ENCODE assay signal across 9 cellular contexts in genomic region chr1:226123212-226123560, GRCh38.
A peak's percentile ranks its signal among the peaks of the same experiment; 100 is the strongest.
DNase-seq lines count a peak whose midpoint lies in the region; ATAC-seq and TF ChIP-seq lines count a peak whose summit lies in the region.
"Had no signal": no experiment of that assay in that cellular context is flagged by ENCODE, and none has a peak within 500 bp of the region (broad histone marks: within the 10 kb centered on the region; RNA-seq: fewer than 3 reads in every experiment).

No MANE protein-coding gene starts in this region.

- intact Hi-C loops in CD8-positive, alpha-beta T cell (cut with DNase I, micrococcal nuclease), result loop anchor here (2.0 to 10.0 kb wide), 5 partner anchors 64 to 656 kb away; partner anchors contain the start of genes PARP1 (in 2 of the 2) and ACBD3 (in 1 of the 2)
- intact Hi-C loops in breast epithelium (cut with DNase I; ENCODE audit: low total_unique reads), result loop anchor here (5.0 kb wide), 1 partner anchor 61 kb away; the partner anchor contains the start of gene H3-3A

- H3K36me3 ChIP-seq in CD8-positive, alpha-beta T cell (ENCODE audit: insufficient read depth, low read length), result no peaks in the 10 kb centered on the region
- no peaks in the 10 kb centered on the region for H3K36me3 ChIP-seq in breast epithelium
- H3K36me3 ChIP-seq in neural progenitor cell, result no peaks in the 10 kb centered on the region

- H3K79me2 ChIP-seq in neural progenitor cell (ENCODE audit: low read depth), result no peaks in the 10 kb centered on the region
- H3K79me2 ChIP-seq: parathyroid adenoma had no signal

- ATAC-seq in CD8-positive, alpha-beta T cell, result no peak
- no peak for ATAC-seq in activated CD4-positive, CD25-positive, alpha-beta regulatory T cell treated with anti-CD3 and anti-CD28 coated beads, Interleukin-2, amount 50 U/mL, for 24 hours

- H3K4me1 Mint-ChIP-seq in CD8-positive, alpha-beta T cell (ENCODE audit: low read depth), result peaks cover 26% of the 10 kb centered on the region
- peaks cover 44% of the 10 kb centered on the region for H3K4me1 Mint-ChIP-seq in neural progenitor cell

- H3F3A ChIP-seq in neural progenitor cell (ENCODE audit: low read depth), result peaks cover 45% of the 10 kb centered on the region

- no peaks in the 10 kb centered on the region for H3K9me3 ChIP-seq in CD8-positive, alpha-beta T cell (ENCODE audit: low read length)
- H3K9me3 ChIP-seq in breast epithelium (no peaks in the 10 kb centered on the region), neural progenitor cell (ENCODE audit: low read depth) (no peaks in the 10 kb centered on the region)

- POLR2A ChIA-PET in CD8-positive, alpha-beta T cell (lab: Charles Lee), result interaction anchor here (1.0 to 2.2 kb wide), 7 partner anchors 13 to 123 kb away, joined by 3 to 18 read pairs (median 4); partner anchors contain the start of gene H3-3A

- peak overlapping the region; percentile 83 for H3K4me3 Mint-ChIP-seq in CD8-positive, alpha-beta T cell
- peak overlapping the region; percentile 85 for H3K4me3 Mint-ChIP-seq in neural progenitor cell

- no peaks in the 10 kb centered on the region for H4K20me1 ChIP-seq in neural progenitor cell (ENCODE audit: low read depth)

- H3K4me3 ChIP-seq in CD8-positive, alpha-beta T cell (ENCODE audit: low read depth, low read length), result no peak overlapping the region
- H3K4me3 ChIP-seq in breast epithelium (peak overlapping the region in 1 of 3 donors; percentile 75), neural progenitor cell (peak overlapping the region; percentile 86)

- H3K36me3 Mint-ChIP-seq in CD8-positive, alpha-beta T cell, result no peaks in the 10 kb centered on the region
- no peaks in the 10 kb centered on the region for H3K36me3 Mint-ChIP-seq in neural progenitor cell

- H3K27ac ChIP-seq in CD8-positive, alpha-beta T cell (ENCODE audit: low read depth, low read length), result no peak overlapping the region
- H3K27ac ChIP-seq in breast epithelium (peak overlapping the region; percentile 91 to 94), neural progenitor cell (no peak overlapping the region)
- H3K27ac ChIP-seq: parathyroid adenoma had no signal

- peaks cover 23% of the 10 kb centered on the region for H3K4me1 ChIP-seq in CD8-positive, alpha-beta T cell (ENCODE audit: insufficient read depth, low read length)
- no peaks in the 10 kb centered on the region for H3K4me1 ChIP-seq in breast epithelium
- H3K4me1 ChIP-seq in neural progenitor cell, result peaks cover 19% of the 10 kb centered on the region
- H3K4me1 ChIP-seq: parathyroid adenoma had no signal

- peak overlapping the region; percentile 92 for H3K4me2 ChIP-seq in neural progenitor cell

- no peaks in the 10 kb centered on the region for H3K9me3 Mint-ChIP-seq in CD8-positive, alpha-beta T cell
- no peaks in the 10 kb centered on the region for H3K9me3 Mint-ChIP-seq in neural progenitor cell

- H2AFZ ChIP-seq in neural progenitor cell (replicated peaks), result no peak overlapping the region

- no peak for DNase-seq in CD8-positive, alpha-beta T cell
- DNase-seq in NCI-H69 (lab: John Stamatoyannopoulos, UW) (peak; percentile 26), breast epithelium (ENCODE audit: low spot score in 2 of 2) (no peak), neural progenitor cell (ENCODE audit: low spot score) (no peak), KG1 (lab: John Stamatoyannopoulos, UW) (no peak), D341Med (ENCODE audit: low spot score) (no peak)
- DNase-seq in central memory CD4-positive, alpha-beta T cell, result no peak

- TF ChIP-seq POLR2A in breast epithelium (IDR thresholded peaks at IDR 0.05), result no peak

- H3K9ac ChIP-seq in neural progenitor cell, result no peak overlapping the region
- H3K9ac ChIP-seq: parathyroid adenoma had no signal

- no peaks in the 10 kb centered on the region for H3K27me3 ChIP-seq in CD8-positive, alpha-beta T cell (ENCODE audit: insufficient read depth, low read length)
- H3K27me3 ChIP-seq in breast epithelium, result no peaks in the 10 kb centered on the region
- peaks cover 16% of the 10 kb centered on the region for H3K27me3 ChIP-seq in neural progenitor cell

- no peak for TF ChIP-seq CTCF in CD8-positive, alpha-beta T cell (IDR thresholded peaks at IDR 0.05)
- TF ChIP-seq CTCF in breast epithelium (IDR thresholded peaks at IDR 0.05), result no peak
- TF ChIP-seq CTCF in neural progenitor cell (IDR thresholded peaks at IDR 0.05), result no peak

- peak overlapping the region; percentile 98 for H3K27ac Mint-ChIP-seq in CD8-positive, alpha-beta T cell
- peak overlapping the region; percentile 73 for H3K27ac Mint-ChIP-seq in neural progenitor cell

- CTCF ChIA-PET in CD8-positive, alpha-beta T cell (lab: Charles Lee), result interaction anchor here (0.6 to 6.3 kb wide), 10 partner anchors 13 to 209 kb away, joined by 3 to 190 read pairs (median 4); no protein-coding TSS in a partner anchor

- H3K27me3 Mint-ChIP-seq in CD8-positive, alpha-beta T cell (ENCODE audit: low read depth), result no peaks in the 10 kb centered on the region
- peaks cover 25% of the 10 kb centered on the region for H3K27me3 Mint-ChIP-seq in neural progenitor cell (ENCODE audit: insufficient read depth, low read depth)

Comparison
In these comparisons a context has a peak if more than half of its experiments do, and no peak if none do; other contexts are left out.
1. H3K27ac ChIP-seq: peak in breast epithelium (2 of 2); none in CD8-positive, alpha-beta T cell (single experiment) and neural progenitor cell (single experiment).